ENCODE assay signal across 10 cellular contexts in the genomic region with DNA sequence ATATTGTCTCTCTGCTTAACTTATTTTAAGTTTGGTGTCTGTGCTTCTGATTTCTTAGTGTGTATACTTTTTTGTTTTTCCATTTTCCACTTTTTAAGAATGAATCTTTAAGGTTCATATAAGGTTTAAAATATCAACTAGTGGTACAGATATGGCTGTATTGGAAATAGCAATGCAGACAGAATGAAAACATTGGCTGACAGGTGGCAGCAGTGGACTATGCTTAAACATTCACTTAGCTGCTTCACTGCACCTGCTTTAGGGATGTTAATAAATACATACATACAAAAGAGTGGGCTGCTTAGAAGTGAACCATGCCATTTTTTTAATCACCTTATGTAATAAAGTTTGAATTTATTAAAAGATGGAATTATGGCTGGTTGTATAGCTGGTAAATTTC. TPM values are rescaled to one million over a fixed set of nuclear protein-coding genes. Genes with fewer than 3 reads are reported as not detected.
A peak's percentile ranks its signal among the peaks of the same experiment; 100 is the strongest.
DNase-seq lines count a peak whose midpoint lies in the region; ATAC-seq, FAIRE-seq and TF ChIP-seq lines count a peak whose summit lies in the region.
"Had no signal": no experiment of that assay in that cellular context is flagged by ENCODE, and none has a peak within 500 bp of the region (broad histone marks: within the 10 kb centered on the region; RNA-seq: fewer than 3 reads in every experiment).

No MANE protein-coding gene starts in this region.

- DNase-seq in D721Med (ENCODE audit: insufficient read length, low spot score) (no peak), astrocyte of the hippocampus (ENCODE audit: low read depth, low spot score) (peak; percentile 12), SKM-1 (lab: John Stamatoyannopoulos, UW; ENCODE audit: unreplicated experiment) (no peak), sigmoid colon (no peak), AG08396 (ENCODE audit: low spot score) (no peak), tibial artery (no peak)

- H3K9me3 ChIP-seq in Loucy (ENCODE audit: insufficient read depth, low read depth, low read length) (no peaks in the 10 kb centered on the region), sigmoid colon (no peaks in the 10 kb centered on the region), tibial artery (no peaks in the 10 kb centered on the region)

- no peaks in the 10 kb centered on the region for H3F3A ChIP-seq in Loucy (ENCODE audit: low read depth)

- peak; percentile 62 for TF ChIP-seq CTCF in D721Med (IDR thresholded peaks at IDR 0.05; ENCODE audit: insufficient read depth, missing control alignments)
- peak; percentile 53 for TF ChIP-seq CTCF in Loucy (conservative IDR thresholded peaks at IDR 0.05; ENCODE audit: low read length)
- no peak for TF ChIP-seq CTCF in sigmoid colon (IDR thresholded peaks at IDR 0.05)
- no peak for TF ChIP-seq CTCF in tibial artery (IDR thresholded peaks at IDR 0.05)

- H4K20me1 ChIP-seq in Loucy (ENCODE audit: insufficient read depth, low read length, poor library complexity, severe bottlenecking) = peaks cover 4% of the 10 kb centered on the region

- TF ChIP-seq POLR2A in sigmoid colon (IDR thresholded peaks at IDR 0.05) = no peak

- FAIRE-seq in D721Med (lab: Jason Lieb, UNC) = no peak
- FAIRE-seq: endometrium, K562 had no signal

- no peaks in the 10 kb centered on the region for H3K27me3 ChIP-seq in Loucy (ENCODE audit: insufficient read depth, low read length, poor library complexity, severe bottlenecking)
- no peaks in the 10 kb centered on the region for H3K27me3 ChIP-seq in sigmoid colon
- H3K27me3 ChIP-seq in tibial artery = no peaks in the 10 kb centered on the region

- TF ChIP-seq EP300 in sigmoid colon (IDR thresholded peaks at IDR 0.05) = no peak

- no peak overlapping the region for H3K9ac ChIP-seq in Loucy (ENCODE audit: low read depth, low read length, poor library complexity, severe bottlenecking)

- H3K79me2 ChIP-seq in Loucy (ENCODE audit: insufficient read depth, low read length) = peaks cover 17% of the 10 kb centered on the region; the same call in 1 of the 2 replicates

- H3K4me1 ChIP-seq in Loucy (ENCODE audit: insufficient read depth, low read length, poor library complexity, severe bottlenecking) (no peaks in the 10 kb centered on the region), sigmoid colon (no peaks in the 10 kb centered on the region), tibial artery (no peaks in the 10 kb centered on the region)

- intact Hi-C loops in sigmoid colon (cut with DNase I) (no loop called here), tibial artery (cut with DNase I; ENCODE audit: low total_unique reads) (no loop called here)

- H3K4me2 ChIP-seq in Loucy (ENCODE audit: low read depth, low read length, poor library complexity, severe bottlenecking) = no peak overlapping the region

- no peaks in the 10 kb centered on the region for H3K9me2 ChIP-seq in Loucy (replicated peaks; ENCODE audit: low read depth, low read length)

- peaks cover 79% of the 10 kb centered on the region for H3K36me3 ChIP-seq in Loucy (ENCODE audit: insufficient read depth, low read length)
- H3K36me3 ChIP-seq in sigmoid colon = peaks cover 0 to 48% (median 4%) of the 10 kb centered on the region in 4 donors
- H3K36me3 ChIP-seq in tibial artery = peaks cover 9 to 52% (median 35%) of the 10 kb centered on the region in 3 donors

- H3K27ac ChIP-seq in sigmoid colon = no peak overlapping the region
- H3K27ac ChIP-seq in tibial artery = no peak overlapping the region

- ATAC-seq in GM19397 (IDR thresholded peaks at IDR 0.05; ENCODE audit: unreplicated experiment) = peak; percentile 59
- ATAC-seq: K562 had no signal

- H3K4me3 ChIP-seq in Loucy (ENCODE audit: low read length, poor library complexity, severe bottlenecking) (no peak overlapping the region), sigmoid colon (no peak overlapping the region), tibial artery (no peak overlapping the region)
- H3K4me3 ChIP-seq: K562 had no signal

- H2AFZ ChIP-seq in Loucy (ENCODE audit: low read length) = no peak overlapping the region

RNA-seq across cellular contexts. Expression of a gene that starts 27.3 kb away (rescaled TPM):
- 10 to 100 TPM; 60.9 to 75.3 (median 64.5) TPM for total RNA-seq in sigmoid colon
- polyA plus RNA-seq in sigmoid colon = 100 to 1,000 TPM in 1 of 3 donors, 10 to 100 TPM in 2; 21.6 to 110 (median 42.1) TPM

Comparison
In these comparisons a context has a peak if more than half of its experiments do, and no peak if none do; other contexts are left out.
1. CTCF ChIP-seq: peak in D721Med (single experiment) and Loucy (single experiment); none in sigmoid colon (0 of 4) and tibial artery (0 of 2).